8 cellular contexts compared by ENCODE assay signal in genomic region chr1:94039514-94039870, GRCh38.
A peak's percentile ranks its signal among the peaks of the same experiment; 100 is the strongest.
DNase-seq lines count a peak whose midpoint lies in the region; ATAC-seq and TF ChIP-seq lines count a peak whose summit lies in the region.

No MANE protein-coding gene starts in this region.

- H3K27ac ChIP-seq in mammary epithelial cell (ENCODE audit: insufficient read depth, low read depth, low read length), result no peak overlapping the region

- H3K79me2 ChIP-seq in mammary epithelial cell (ENCODE audit: insufficient read depth, low read length), result no peaks in the 10 kb centered on the region

- 9% methylated on average over 4 of the region's 4 CpGs for WGBS in mammary epithelial cell (ENCODE audit: low coverage, missing lambda C conversion rate)

- H2AFZ ChIP-seq in mammary epithelial cell (ENCODE audit: low read depth, low read length), result no peak overlapping the region

- intact Hi-C loops in mammary epithelial cell (cut with micrococcal nuclease), result no loop called here

- CTCF ChIA-PET in mammary epithelial cell (lab: Charles Lee; ENCODE audit: low non-redundant PET), result interaction anchor here (0.6 to 1.0 kb wide), 12 partner anchors 12 to 961 kb away, joined by 3 to 10 read pairs (median 4); no protein-coding TSS in a partner anchor

- H3K9me3 ChIP-seq in mammary epithelial cell (replicated peaks; ENCODE audit: insufficient read depth, low read length), result no peaks in the 10 kb centered on the region

- no peak overlapping the region for H3K9ac ChIP-seq in mammary epithelial cell (ENCODE audit: insufficient read depth, low read length)

- no peaks in the 10 kb centered on the region for H3K36me3 ChIP-seq in mammary epithelial cell (ENCODE audit: insufficient read depth, low read length)
- no peaks in the 10 kb centered on the region for H3K36me3 ChIP-seq in kidney epithelial cell (ENCODE audit: control insufficient read depth, insufficient read depth, low read length)

- BruUV-seq in mammary epithelial cell (replicated peaks; lab: Mats Ljungman, UMichigan), result no TSS peak

- TF ChIP-seq CTCF in mammary epithelial cell (conservative IDR thresholded peaks at IDR 0.05 in 1 of 2, IDR thresholded peaks at IDR 0.05 in 1 of 2; ENCODE audit: extremely low read depth in 1 of 2, insufficient read depth in 1 of 2, low read depth in 1 of 2, low read length in 2 of 2) (peak; percentile 90 to 97), kidney epithelial cell (IDR thresholded peaks at IDR 0.05; ENCODE audit: insufficient read depth, low read length, poor library complexity, severe bottlenecking) (peak; percentile 95)

- H3K27me3 ChIP-seq in mammary epithelial cell (ENCODE audit: insufficient read depth, low read length) (no peaks in the 10 kb centered on the region), kidney epithelial cell (ENCODE audit: control insufficient read depth, insufficient read depth, low read length) (peaks cover 5% of the 10 kb centered on the region)

- H3K4me1 ChIP-seq in mammary epithelial cell (ENCODE audit: insufficient read depth, low read length), result peaks cover 23% of the 10 kb centered on the region

- no peak for ATAC-seq in GM19324 (IDR thresholded peaks at IDR 0.05; ENCODE audit: low FRiP score, unreplicated experiment)

- H3K4me2 ChIP-seq in mammary epithelial cell (ENCODE audit: insufficient read depth, low read depth, low read length), result no peak overlapping the region

- H3K4me3 ChIP-seq in mammary epithelial cell (replicated peaks in 1 of 3; ENCODE audit: insufficient read depth in 1 of 3, low read depth in 2 of 3, low read length in 3 of 3) (no peak overlapping the region), kidney epithelial cell (ENCODE audit: low read depth, low read length) (no peak overlapping the region)

- no peaks in the 10 kb centered on the region for H4K20me1 ChIP-seq in mammary epithelial cell (ENCODE audit: insufficient read depth, low read length)

- DNase-seq in NCI-H2081 (lab: John Stamatoyannopoulos, UW) (peak; percentile 38 to 44), NCI-H2081 treated with DMSO at 0.1 percent for 48 hours (lab: John Stamatoyannopoulos, UW) (no peak), MV-4-11 (lab: John Stamatoyannopoulos, UW) (peak; percentile 17), T-helper 9 cell (peak; percentile 44), mammary epithelial cell (no peak), kidney epithelial cell (ENCODE audit: low read depth) (no peak)
- peak; percentile 57 to 75 for DNase-seq in stimulated activated CD4-positive, alpha-beta T cell treated with anti-CD3 and anti-CD28 coated beads, Interleukin-2, amount 100 ng/mL, for 24 hours

- dilution Hi-C loops in mammary epithelial cell (cut with HindIII; ENCODE audit: low sequenced_read_pairs), result no loop called here

- in situ Hi-C loops in mammary epithelial cell (cut with MboI; ENCODE audit: low sequenced_read_pairs in 2 of 2), result loop anchor here in 1 of 2 donors (25.0 kb wide), 3 partner anchors 198 to 773 kb away; partner anchors contain the start of genes ARHGAP29 and SLC44A3

Comparison
In these comparisons a context has a peak if more than half of its experiments do, and no peak if none do; other contexts are left out.
1. DNase-seq: peak in NCI-H2081 (2 of 2), MV-4-11 (single experiment), T-helper 9 cell (single experiment) and stimulated activated CD4-positive, alpha-beta T cell treated with anti-CD3 and anti-CD28 coated beads, Interleukin-2, amount 100 ng/mL, for 24 hours (2 of 2); none in NCI-H2081 treated with DMSO at 0.1 percent for 48 hours (single experiment), mammary epithelial cell (single experiment) and kidney epithelial cell (single experiment).